In the genomic region with DNA sequence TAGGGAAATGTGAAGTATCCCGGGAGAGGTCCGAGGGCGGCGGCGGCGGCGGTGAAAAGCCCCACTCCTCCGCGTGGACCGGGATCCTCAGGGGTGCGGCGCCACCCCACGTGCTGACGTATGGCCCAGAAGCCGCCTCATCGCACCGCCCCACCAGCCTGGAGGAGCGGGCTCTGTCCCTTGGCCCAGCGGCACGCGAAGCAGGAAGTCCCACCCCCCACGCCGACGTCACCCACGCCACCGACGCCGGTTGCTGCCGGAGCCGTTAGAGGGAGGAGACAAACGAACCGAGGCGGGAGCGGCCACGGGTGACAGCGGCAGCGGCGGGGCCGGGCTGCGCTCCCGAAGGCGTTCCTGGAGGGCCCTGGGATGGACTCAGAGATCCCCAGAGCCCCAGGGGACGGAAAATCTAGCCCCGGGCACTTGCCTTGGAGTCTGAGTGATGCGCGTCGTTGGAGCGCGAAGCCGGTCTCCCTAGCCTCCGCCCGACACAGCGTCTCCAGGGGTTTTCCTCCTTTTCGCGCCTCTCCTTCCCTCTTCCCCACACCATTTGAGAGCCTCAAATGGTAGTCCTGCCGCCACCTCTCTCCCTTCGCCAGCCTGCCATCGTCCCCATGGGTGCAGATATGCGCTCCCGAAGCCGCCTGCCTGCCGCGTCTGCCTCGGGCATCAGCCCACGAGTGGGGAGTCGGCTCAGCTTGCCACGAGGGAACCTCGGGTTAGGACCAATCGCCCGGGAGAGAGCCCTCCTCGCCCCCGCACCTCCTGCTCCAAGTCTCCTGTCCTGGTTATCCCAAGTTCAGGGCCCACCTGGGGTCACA, we compare ENCODE assay signal across 8 cellular contexts. TPM values are rescaled to one million over a fixed set of nuclear protein-coding genes. Genes with fewer than 3 reads are reported as not detected.
DNase-seq lines count a peak whose midpoint lies in the region; ATAC-seq, FAIRE-seq and TF ChIP-seq lines count a peak whose summit lies in the region.

Gene CEP83, minus strand, starts transcription at position 95 of the 821 bp plus-strand sequence. CDS start 47,377 bp downstream, outside the sequence.

- H3K4me3 Mint-ChIP-seq in T-cell = peak within 1 kb of the TSS; percentile 87 to 95 (median 92)

- peak; percentile 71 for TF ChIP-seq POLR2A in GM12891 (IDR thresholded peaks at IDR 0.05; ENCODE audit: low read depth, low read length)

- peak; percentile 90 for DNase-seq in GM12891 (ENCODE audit: insufficient read length, low spot score)
- DNase-seq in NCI-H1436 treated with DMSO at 0.1 percent for 48 hours (lab: John Stamatoyannopoulos, UW) = peak; percentile 60
- DNase-seq in T-cell = peak; percentile 90 to 98 (median 95)
- DNase-seq in amniotic epithelial cell (ENCODE audit: low read depth) = peak; percentile 86
- DNase-seq in heart right ventricle = peak; percentile 98
- DNase-seq in posterior vena cava (ENCODE audit: low spot score) = peak; percentile 99
- peak; percentile 99 for DNase-seq in upper lobe of right lung

- peak within 1 kb of the TSS; percentile 76 to 85 for H3K27ac Mint-ChIP-seq in T-cell

- H3K4me3 ChIP-seq in heart right ventricle = peak within 1 kb of the TSS; percentile 59 to 91 (median 77)
- peak within 1 kb of the TSS; percentile 78 for H3K4me3 ChIP-seq in upper lobe of right lung

- TF ChIP-seq CTCF in heart right ventricle (IDR thresholded peaks at IDR 0.05) (no peak), upper lobe of right lung (IDR thresholded peaks at IDR 0.05) (no peak)

- H3K27me3 Mint-ChIP-seq in T-cell = peaks cover 6 to 7% of the 10 kb centered on the region in 2 donors

- POLR2A ChIA-PET in T-cell (lab: Charles Lee) = interaction anchor here in 1 of 2 donors (0.7 kb wide), 1 partner anchor 1555 kb away, joined by 4 read pairs; no protein-coding TSS in a partner anchor

- FAIRE-seq in GM12891 (lab: Jason Lieb, UNC) = peak; percentile 100

- H3K9me3 Mint-ChIP-seq in T-cell = no peaks in the 10 kb centered on the region

- peaks cover 6% of the 10 kb centered on the region for H3K36me3 Mint-ChIP-seq in T-cell

- H3K9me3 ChIP-seq in heart right ventricle (no peaks in the 10 kb centered on the region), upper lobe of right lung (no peaks in the 10 kb centered on the region)

- H3K27me3 ChIP-seq in heart right ventricle = no peaks in the 10 kb centered on the region
- no peaks in the 10 kb centered on the region for H3K27me3 ChIP-seq in upper lobe of right lung

- H3K27ac ChIP-seq in heart right ventricle (peak within 1 kb of the TSS; percentile 64 to 92 (median 88)), upper lobe of right lung (peak within 1 kb of the TSS; percentile 90)

- 0% methylated on average over 62 to 72 of the region's 72 CpGs for WGBS in heart right ventricle, 2 donors

- CTCF ChIA-PET in T-cell (lab: Charles Lee) = interaction anchor here in 1 of 2 donors (1.0 kb wide), 1 partner anchor 325 kb away, joined by 6 read pairs; no protein-coding TSS in a partner anchor

- peaks cover 0 to 28% (median 16%) of the 10 kb centered on the region in 9 donors for H3K4me1 ChIP-seq in heart right ventricle
- H3K4me1 ChIP-seq in upper lobe of right lung = peaks cover 15% of the 10 kb centered on the region

- ATAC-seq in HG02840 (IDR thresholded peaks at IDR 0.05; ENCODE audit: low FRiP score, unreplicated experiment) (peak; percentile 98), T-cell (replicated peaks in 1 of 4) (peak; percentile 97 to 99 (median 99)), heart right ventricle (peak; percentile 99 to 100 (median 100)), upper lobe of right lung (peak; percentile 100)

- intact Hi-C loops in heart right ventricle (cut with DNase I) = no loop called here
- intact Hi-C loops in posterior vena cava (cut with DNase I) = no loop called here
- intact Hi-C loops in upper lobe of right lung (cut with DNase I) = no loop called here

- H3K4me1 Mint-ChIP-seq in T-cell = peaks cover 22 to 32% (median 30%) of the 10 kb centered on the region in 3 donors

- H3K36me3 ChIP-seq in heart right ventricle = peaks cover 0 to under 1% (median 0%) of the 10 kb centered on the region in 9 donors
- no peaks in the 10 kb centered on the region for H3K36me3 ChIP-seq in upper lobe of right lung

TF ChIP-seq in GM12891, 5 proteins besides CTCF, POLR2A, EP300 and RAD21:
- TF ChIP-seq POLR2AphosphoS5 (IDR thresholded peaks at IDR 0.05; ENCODE audit: low read depth, low read length) = peak; percentile 72; the same call in 1 of the 2 replicates
- no peak for TF ChIP-seq POU2F2 (IDR thresholded peaks at IDR 0.05; ENCODE audit: low read depth, low read length)
- peak; percentile 44; the same call in 1 of the 2 replicates for TF ChIP-seq TAF1 (IDR thresholded peaks at IDR 0.05; ENCODE audit: low read depth, low read length)
- TF ChIP-seq PAX5 (IDR thresholded peaks at IDR 0.05; ENCODE audit: insufficient read depth, low read length, severe bottlenecking) = peak; percentile 15
- 0 out of 2 replicates have a peak, but pooled peaks have one; percentile 36 for TF ChIP-seq SPI1 (IDR thresholded peaks at IDR 0.05; ENCODE audit: low read depth, low read length)

RNA-seq across cellular contexts. Expression of gene CEP83, which starts in this region (rescaled TPM):
- 7.6 TPM for polyA plus RNA-seq in GM12891 (2012; ENCODE audit: low read depth, missing spikeins)
- total RNA-seq in T-cell (10 to 100 TPM; 12.6 to 17.4 (median 14.6) TPM), heart right ventricle (10 to 100 TPM in 5 of 10 donors, 1 to 10 TPM in 5; 7.0 to 18.2 (median 10.2) TPM), posterior vena cava (10 to 100 TPM; 15.0 to 16.7 TPM), upper lobe of right lung (11.0 TPM)
- 10 to 100 TPM in 1 of 2 donors, 1 to 10 TPM in 1; 4.2 to 20.5 TPM for polyA plus RNA-seq in heart right ventricle

Comparison
In these comparisons a context has a peak if more than half of its experiments do, and no peak if none do; other contexts are left out.
1. Peak in every context shown above with its lines: DNase-seq, ATAC-seq, H3K4me3 ChIP-seq and H3K27ac ChIP-seq.